In genomic region chr15:58933311-58934113, GRCh38 we compare ENCODE assay signal across 8 cellular contexts. TPM values are rescaled to one million over a fixed set of nuclear protein-coding genes. Genes with fewer than 3 reads are reported as not detected.
DNase-seq lines count a peak whose midpoint lies in the region; ATAC-seq and TF ChIP-seq lines count a peak whose summit lies in the region.

Gene SLTM, minus strand, starts transcription at chr15:58933679. Its CDS starts 114 bp downstream, at chr15:58933565.

- peaks cover 7% of the 10 kb centered on the region for H3F3A ChIP-seq in neural cell (ENCODE audit: insufficient read depth, low read length, poor library complexity, severe bottlenecking)

- in situ Hi-C loops in G401 (cut with HindIII; ENCODE audit: low sequenced_read_pairs): no loop called here

- H3K4me3 ChIP-seq in MG63 (peak within 1 kb of the TSS; percentile 94), fibroblast of the aortic adventitia (ENCODE audit: low read depth, low read length) (peak within 1 kb of the TSS; percentile 89), neural cell (ENCODE audit: low read length) (peak within 1 kb of the TSS; percentile 94)

- no peak within 1 kb of the TSS for H2BK20ac ChIP-seq in H9 (ENCODE audit: low read depth, low read length, poor library complexity, severe bottlenecking)

- peak within 1 kb of the TSS; percentile 98 to 99 for H3K4me3 Mint-ChIP-seq in H9
- peak within 1 kb of the TSS; percentile 96 to 99 for H3K4me3 Mint-ChIP-seq in stimulated activated naive CD8-positive, alpha-beta T cell treated with anti-CD3 and anti-CD28 coated beads, Interleukin-15, amount 100 ng/mL, for 72 hours

- H2BK120ac ChIP-seq in H9 (ENCODE audit: low read depth, low read length, poor library complexity, severe bottlenecking): no peak within 1 kb of the TSS

- H3K36me3 ChIP-seq in MG63: peaks cover 27% of the 10 kb centered on the region
- H3K36me3 ChIP-seq in neural cell (ENCODE audit: insufficient read depth, low read length): no peaks in the 10 kb centered on the region

- no peak within 1 kb of the TSS for H3K56ac ChIP-seq in H9 (ENCODE audit: insufficient read length, low read depth, low read length)

- WGBS in H9 (ENCODE audit: extremely low coverage, insufficient read length, low lambda C conversion rate): no CpG with 5 or more reads among the region's 98 CpGs

- H4K8ac ChIP-seq in H9 (replicated peaks; ENCODE audit: insufficient read length, low read depth, low read length): no peak within 1 kb of the TSS

- H3K18ac ChIP-seq in H9 (ENCODE audit: insufficient read length, low read depth, low read length): peak within 1 kb of the TSS; percentile 69

- H2AFZ ChIP-seq in H9 (ENCODE audit: low read length): no peak within 1 kb of the TSS
- H2AFZ ChIP-seq in neural cell (ENCODE audit: low read depth, low read length): peak within 1 kb of the TSS; percentile 95

- H3K27me3 Mint-ChIP-seq in H9 (ENCODE audit: low read depth): no peaks in the 10 kb centered on the region
- no peaks in the 10 kb centered on the region for H3K27me3 Mint-ChIP-seq in stimulated activated naive CD8-positive, alpha-beta T cell treated with anti-CD3 and anti-CD28 coated beads, Interleukin-15, amount 100 ng/mL, for 72 hours

- H2BK12ac ChIP-seq in H9 (ENCODE audit: insufficient read length, low read depth, low read length): no peak within 1 kb of the TSS

- H3K27ac Mint-ChIP-seq in H9: peak within 1 kb of the TSS; percentile 100
- H3K27ac Mint-ChIP-seq in stimulated activated naive CD8-positive, alpha-beta T cell treated with anti-CD3 and anti-CD28 coated beads, Interleukin-15, amount 100 ng/mL, for 72 hours: peak within 1 kb of the TSS; percentile 100

- no peak within 1 kb of the TSS for H2BK5ac ChIP-seq in H9 (ENCODE audit: insufficient read length, low read length)

- H3K14ac ChIP-seq in H9 (ENCODE audit: insufficient read depth, low read length): peak within 1 kb of the TSS; percentile 88

- H3K9ac ChIP-seq in H9 (ENCODE audit: extremely low read depth, insufficient read length, low read length) (peak within 1 kb of the TSS; percentile 94), neural cell (ENCODE audit: low read length) (peak within 1 kb of the TSS; percentile 96)

- H3K27ac ChIP-seq in H9 (ENCODE audit: insufficient read length, low read depth, low read length) (peak within 1 kb of the TSS; percentile 74), neural cell (ENCODE audit: low read length) (peak within 1 kb of the TSS; percentile 92)

- ATAC-seq in stimulated activated naive CD8-positive, alpha-beta T cell treated with anti-CD3 and anti-CD28 coated beads, Interleukin-15, amount 100 ng/mL, for 72 hours: peak; percentile 96

- peaks cover 22 to 25% of the 10 kb centered on the region in 2 experiments for H3K4me1 Mint-ChIP-seq in H9
- peaks cover 16% of the 10 kb centered on the region for H3K4me1 Mint-ChIP-seq in stimulated activated naive CD8-positive, alpha-beta T cell treated with anti-CD3 and anti-CD28 coated beads, Interleukin-15, amount 100 ng/mL, for 72 hours

- H3K4me2 ChIP-seq in H9 (ENCODE audit: insufficient read depth, insufficient read length, low read length) (peak within 1 kb of the TSS; percentile 76), neural cell (ENCODE audit: low read length) (peak within 1 kb of the TSS; percentile 93)

- H3K9me2 ChIP-seq in neural cell (ENCODE audit: insufficient read depth, low read length): no peaks in the 10 kb centered on the region

- H2BK15ac ChIP-seq in H9 (ENCODE audit: low read depth, low read length): no peak within 1 kb of the TSS

- H3K27me3 ChIP-seq in H9 (ENCODE audit: insufficient read depth, low read length) (no peaks in the 10 kb centered on the region), MG63 (no peaks in the 10 kb centered on the region), neural cell (ENCODE audit: insufficient read depth, low read depth, low read length) (no peaks in the 10 kb centered on the region)

- no peak within 1 kb of the TSS for H3T11ph ChIP-seq in H9 (ENCODE audit: low read length)

- H3K23me2 ChIP-seq in H9 (ENCODE audit: insufficient read length, low read depth, low read length, poor library complexity, severe bottlenecking): peaks cover 5% of the 10 kb centered on the region

- H4K91ac ChIP-seq in H9 (ENCODE audit: insufficient read length, low read depth, low read length): no peak within 1 kb of the TSS

- H2AK5ac ChIP-seq in H9 (ENCODE audit: insufficient read length, low read length): no peak within 1 kb of the TSS

- H3K9me3 ChIP-seq in H9 (ENCODE audit: control insufficient read depth, low read depth, low read length) (no peaks in the 10 kb centered on the region), MG63 (no peaks in the 10 kb centered on the region), neural cell (ENCODE audit: low read length) (no peaks in the 10 kb centered on the region)

- H3K4ac ChIP-seq in H9 (ENCODE audit: low read depth, low read length): no peak within 1 kb of the TSS

- H3K4me1 ChIP-seq in H9 (ENCODE audit: insufficient read depth, low read length): no peaks in the 10 kb centered on the region

- peaks cover 14 to 30% (median 14%) of the 10 kb centered on the region in 3 experiments for H3K36me3 Mint-ChIP-seq in H9 (ENCODE audit: insufficient read depth in 1 of 3, low read depth in 3 of 3)

- H4K5ac ChIP-seq in H9 (ENCODE audit: insufficient read length, low read depth, low read length): no peak within 1 kb of the TSS

- H4K20me1 ChIP-seq in H9 (ENCODE audit: control insufficient read depth, insufficient read depth, insufficient read length) (no peaks in the 10 kb centered on the region), neural cell (ENCODE audit: insufficient read depth) (no peaks in the 10 kb centered on the region)

- no peak within 1 kb of the TSS for H3K23ac ChIP-seq in H9 (ENCODE audit: insufficient read length, low read depth, low read length)

- peak; percentile 61 for TF ChIP-seq EP300 in neural cell (conservative IDR thresholded peaks at IDR 0.05; ENCODE audit: poor library complexity, severe bottlenecking)

- peak; percentile 54 for TF ChIP-seq RAD21 in neural cell (conservative IDR thresholded peaks at IDR 0.05)

- no peaks in the 10 kb centered on the region for H3K79me1 ChIP-seq in H9 (ENCODE audit: insufficient read depth, low read depth, low read length, poor library complexity, severe bottlenecking)

- peaks cover 0 to 2% of the 10 kb centered on the region in 2 experiments; a peak in 2 of 5 replicates for H3K9me3 Mint-ChIP-seq in H9
- H3K9me3 Mint-ChIP-seq in stimulated activated naive CD8-positive, alpha-beta T cell treated with anti-CD3 and anti-CD28 coated beads, Interleukin-15, amount 100 ng/mL, for 72 hours: no peaks in the 10 kb centered on the region

- peak; percentile 88 for DNase-seq in G401 (ENCODE audit: low spot score)
- peak; percentile 95 for DNase-seq in H9
- DNase-seq in MG63: peak; percentile 96
- peak; percentile 84 to 93 for DNase-seq in SHP77 (lab: John Stamatoyannopoulos, UW)
- peak; percentile 88 for DNase-seq in activated effector memory CD4-positive, alpha-beta T cell treated with Interleukin-2 at 50 U/mL for 16 hours
- DNase-seq in fibroblast of the aortic adventitia (ENCODE audit: low read depth): peak; percentile 93
- DNase-seq in stimulated activated naive CD8-positive, alpha-beta T cell treated with anti-CD3 and anti-CD28 coated beads, Interleukin-15, amount 100 ng/mL, for 72 hours: peak; percentile 90 to 91

- peak; percentile 46; the same call in 2 of the 3 replicates for TF ChIP-seq CTCF in H9 (conservative IDR thresholded peaks at IDR 0.05)
- TF ChIP-seq CTCF in fibroblast of the aortic adventitia (IDR thresholded peaks at IDR 0.05; ENCODE audit: insufficient read depth, low read length): peak; percentile 41
- TF ChIP-seq CTCF in neural cell (IDR thresholded peaks at IDR 0.05; ENCODE audit: poor library complexity, severe bottlenecking): peak; percentile 70

- H3K79me2 ChIP-seq in H9 (ENCODE audit: insufficient read depth, low read length) (peaks cover 13% of the 10 kb centered on the region), neural cell (replicated peaks; ENCODE audit: insufficient read depth, low read length) (peaks cover 42% of the 10 kb centered on the region)

TF ChIP-seq in neural cell, 6 proteins besides CTCF, POLR2A, EP300 and RAD21:
- no peak for TF ChIP-seq EZH2 (IDR thresholded peaks at IDR 0.05; ENCODE audit: borderline replicate concordance, insufficient read depth, low read length, poor library complexity, severe bottlenecking)
- TF ChIP-seq POLR2AphosphoS5 (IDR thresholded peaks at IDR 0.05): peak; percentile 92
- peak; percentile 99 for TF ChIP-seq TAF1 (IDR thresholded peaks at IDR 0.05; ENCODE audit: low read depth)
- TF ChIP-seq, protein P1, sequence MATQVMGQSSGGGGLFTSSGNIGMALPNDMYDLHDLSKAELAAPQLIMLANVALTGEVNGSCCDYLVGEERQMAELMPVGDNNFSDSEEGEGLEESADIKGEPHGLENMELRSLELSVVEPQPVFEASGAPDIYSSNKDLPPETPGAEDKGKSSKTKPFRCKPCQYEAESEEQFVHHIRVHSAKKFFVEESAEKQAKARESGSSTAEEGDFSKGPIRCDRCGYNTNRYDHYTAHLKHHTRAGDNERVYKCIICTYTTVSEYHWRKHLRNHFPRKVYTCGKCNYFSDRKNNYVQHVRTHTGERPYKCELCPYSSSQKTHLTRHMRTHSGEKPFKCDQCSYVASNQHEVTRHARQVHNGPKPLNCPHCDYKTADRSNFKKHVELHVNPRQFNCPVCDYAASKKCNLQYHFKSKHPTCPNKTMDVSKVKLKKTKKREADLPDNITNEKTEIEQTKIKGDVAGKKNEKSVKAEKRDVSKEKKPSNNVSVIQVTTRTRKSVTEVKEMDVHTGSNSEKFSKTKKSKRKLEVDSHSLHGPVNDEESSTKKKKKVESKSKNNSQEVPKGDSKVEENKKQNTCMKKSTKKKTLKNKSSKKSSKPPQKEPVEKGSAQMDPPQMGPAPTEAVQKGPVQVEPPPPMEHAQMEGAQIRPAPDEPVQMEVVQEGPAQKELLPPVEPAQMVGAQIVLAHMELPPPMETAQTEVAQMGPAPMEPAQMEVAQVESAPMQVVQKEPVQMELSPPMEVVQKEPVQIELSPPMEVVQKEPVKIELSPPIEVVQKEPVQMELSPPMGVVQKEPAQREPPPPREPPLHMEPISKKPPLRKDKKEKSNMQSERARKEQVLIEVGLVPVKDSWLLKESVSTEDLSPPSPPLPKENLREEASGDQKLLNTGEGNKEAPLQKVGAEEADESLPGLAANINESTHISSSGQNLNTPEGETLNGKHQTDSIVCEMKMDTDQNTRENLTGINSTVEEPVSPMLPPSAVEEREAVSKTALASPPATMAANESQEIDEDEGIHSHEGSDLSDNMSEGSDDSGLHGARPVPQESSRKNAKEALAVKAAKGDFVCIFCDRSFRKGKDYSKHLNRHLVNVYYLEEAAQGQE (IDR thresholded peaks at IDR 0.05; ENCODE audit: borderline replicate concordance): peak; percentile 91
- TF ChIP-seq MXI1 (conservative IDR thresholded peaks at IDR 0.05; ENCODE audit: poor library complexity, severe bottlenecking): peak; percentile 90
- peak; percentile 62 for TF ChIP-seq SMC3 (conservative IDR thresholded peaks at IDR 0.05; ENCODE audit: poor library complexity)

RNA-seq across cellular contexts. Expression of gene SLTM, which starts in this region (rescaled TPM):
- total RNA-seq in G401 (2014; rRNA removed; shearing (Covaris generic)): 30.7 and 53.4 TPM in 2 replicates
- total RNA-seq in H9 (2021) (129 and 132 TPM in 2 replicates), fibroblast of the aortic adventitia (ENCODE audit: low replicate concordance) (68.5 and 147 TPM in 2 replicates)
- total RNA-seq in MG63 (2014; rRNA removed; shearing (Covaris generic); ENCODE audit: low replicate concordance): 43.9 and 50.6 TPM in 2 replicates
- polyA plus RNA-seq in neural cell: 100 and 124 TPM in 2 replicates
- polyA minus RNA-seq in neural cell: 121 and 154 TPM in 2 replicates

Comparison
In these comparisons a context has a peak if more than half of its experiments do, and no peak if none do; other contexts are left out.
1. Peak in every context shown above with its lines: DNase-seq, ATAC-seq, H3K4me3 ChIP-seq and H3K27ac ChIP-seq.